ENCODE assay signal across 8 cellular contexts in the genomic region with DNA sequence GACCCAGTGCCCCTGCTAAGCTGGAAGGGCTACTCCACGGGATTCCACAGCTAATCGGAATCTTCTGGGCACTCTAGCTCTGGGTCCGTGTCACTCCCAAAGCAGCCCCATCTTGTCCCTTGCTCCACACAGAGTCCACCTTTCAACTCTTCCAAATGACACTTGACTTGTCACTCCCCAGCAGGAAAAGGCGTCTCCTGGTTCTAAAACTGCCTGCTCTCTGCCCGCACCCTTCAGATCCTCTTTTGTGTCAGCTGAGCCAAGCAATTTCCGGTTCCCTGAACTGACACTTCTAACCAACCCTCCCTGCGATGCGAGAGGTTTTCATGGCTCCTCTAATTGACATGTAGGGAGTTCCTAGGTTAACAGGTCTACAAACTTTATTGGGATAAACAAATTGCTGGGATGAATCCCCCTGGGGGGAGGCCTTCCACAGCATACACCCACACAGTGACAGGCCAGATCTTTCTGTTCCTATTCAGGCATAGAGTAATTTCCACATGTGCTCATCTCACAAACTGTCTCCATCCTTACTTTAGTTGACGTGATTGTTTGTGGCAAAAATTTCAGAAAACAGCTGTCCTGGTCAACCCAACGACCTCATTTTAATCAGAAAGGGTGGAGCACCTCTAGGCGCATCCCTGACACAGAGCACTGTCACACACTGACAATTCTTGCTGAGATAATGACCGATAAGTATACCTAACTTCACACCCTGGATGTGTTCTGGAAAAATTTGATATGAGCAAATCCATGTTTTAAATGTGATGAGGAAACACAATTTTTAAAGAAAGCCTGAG.
DNase-seq lines count a peak whose midpoint lies in the region; ATAC-seq and TF ChIP-seq lines count a peak whose summit lies in the region.

No MANE protein-coding gene starts in this region.

- TF ChIP-seq CTCF in H9 (conservative IDR thresholded peaks at IDR 0.05) (no peak), nephron progenitor cell (IDR thresholded peaks at IDR 0.05) (no peak)

- H4K91ac ChIP-seq in H9 (ENCODE audit: insufficient read length, low read depth, low read length): no peak overlapping the region

- no peak overlapping the region for H2AK5ac ChIP-seq in H9 (ENCODE audit: insufficient read length, low read length)

- no peak overlapping the region for H2BK12ac ChIP-seq in H9 (ENCODE audit: insufficient read length, low read depth, low read length)

- H3K4me2 ChIP-seq in H9 (ENCODE audit: insufficient read depth, insufficient read length, low read length): no peak overlapping the region

- no peak overlapping the region for H3K56ac ChIP-seq in H9 (ENCODE audit: insufficient read length, low read depth, low read length)

- no peak overlapping the region for H2BK15ac ChIP-seq in H9 (ENCODE audit: low read depth, low read length)

- H3T11ph ChIP-seq in H9 (ENCODE audit: low read length): no peak overlapping the region

- H3K9me3 Mint-ChIP-seq in H9 (no peaks in the 10 kb centered on the region), nephron progenitor cell (no peaks in the 10 kb centered on the region)

- H4K5ac ChIP-seq in H9 (ENCODE audit: insufficient read length, low read depth, low read length): no peak overlapping the region

- no peaks in the 10 kb centered on the region for H3K27me3 Mint-ChIP-seq in H9 (ENCODE audit: low read depth)
- H3K27me3 Mint-ChIP-seq in nephron progenitor cell (ENCODE audit: low read depth, poor library complexity): no peaks in the 10 kb centered on the region

- H4K8ac ChIP-seq in H9 (replicated peaks; ENCODE audit: insufficient read length, low read depth, low read length): no peak overlapping the region

- no peak overlapping the region for H3K23ac ChIP-seq in H9 (ENCODE audit: insufficient read length, low read depth, low read length)

- no peak overlapping the region for H2BK5ac ChIP-seq in H9 (ENCODE audit: insufficient read length, low read length)

- H3K4ac ChIP-seq in H9 (ENCODE audit: low read depth, low read length): no peak overlapping the region

- H3K27ac ChIP-seq in H9 (ENCODE audit: insufficient read length, low read depth, low read length): no peak overlapping the region

- H3K18ac ChIP-seq in H9 (ENCODE audit: insufficient read length, low read depth, low read length): no peak overlapping the region

- H2AFZ ChIP-seq in H9 (ENCODE audit: low read length): no peak overlapping the region

- no peak overlapping the region for H3K14ac ChIP-seq in H9 (ENCODE audit: insufficient read depth, low read length)

- H2BK20ac ChIP-seq in H9 (ENCODE audit: low read depth, low read length, poor library complexity, severe bottlenecking): no peak overlapping the region

- peaks cover 4% of the 10 kb centered on the region; the same call in 1 of the 2 replicates for H3K4me1 ChIP-seq in H9 (ENCODE audit: insufficient read depth, low read length)

- H3K36me3 Mint-ChIP-seq in H9 (ENCODE audit: insufficient read depth in 1 of 3, low read depth in 3 of 3): peaks cover 0 to 1% (median 0%) of the 10 kb centered on the region in 3 experiments; a peak in 2 of 7 replicates
- peaks cover 27% of the 10 kb centered on the region for H3K36me3 Mint-ChIP-seq in nephron progenitor cell (ENCODE audit: low read depth)

- H3K27me3 ChIP-seq in H9 (ENCODE audit: insufficient read depth, low read length): no peaks in the 10 kb centered on the region

- peaks cover 11% of the 10 kb centered on the region for H3K79me1 ChIP-seq in H9 (ENCODE audit: insufficient read depth, low read depth, low read length, poor library complexity, severe bottlenecking)

- no peak for DNase-seq in H9
- DNase-seq in dermis blood vessel endothelial cell: peak; percentile 44
- no peak for DNase-seq in nephron progenitor cell
- no peak for DNase-seq in hepatic stellate cell (ENCODE audit: low spot score)
- no peak for DNase-seq in NAMALWA (ENCODE audit: low spot score)
- no peak for DNase-seq in epidermal melanocyte (ENCODE audit: insufficient read length, low spot score)

- no peak for ATAC-seq in SK-N-SH treated with all-trans-retinoic acid at 6 μM for 48 hours
- no peak for ATAC-seq in HG03378 (IDR thresholded peaks at IDR 0.05; ENCODE audit: unreplicated experiment)

- no peak overlapping the region for H2BK120ac ChIP-seq in H9 (ENCODE audit: low read depth, low read length, poor library complexity, severe bottlenecking)

- H3K9me3 ChIP-seq in H9 (ENCODE audit: control insufficient read depth, low read depth, low read length): no peaks in the 10 kb centered on the region

- peaks cover 9% of the 10 kb centered on the region; the same call in 1 of the 2 replicates for H3K79me2 ChIP-seq in H9 (ENCODE audit: insufficient read depth, low read length)

- H3K4me1 Mint-ChIP-seq in H9: peaks cover 51 to 55% of the 10 kb centered on the region in 2 experiments
- peaks cover 58% of the 10 kb centered on the region for H3K4me1 Mint-ChIP-seq in nephron progenitor cell

- no peaks in the 10 kb centered on the region for H3K23me2 ChIP-seq in H9 (ENCODE audit: insufficient read length, low read depth, low read length, poor library complexity, severe bottlenecking)

- peak overlapping the region in 2 of 3 experiments; percentile 13 to 19; a peak in 2 of 7 replicates for H3K27ac Mint-ChIP-seq in H9
- peak overlapping the region; percentile 64 for H3K27ac Mint-ChIP-seq in nephron progenitor cell

- no peaks in the 10 kb centered on the region for H4K20me1 ChIP-seq in H9 (ENCODE audit: control insufficient read depth, insufficient read depth, insufficient read length)

- H3K9ac ChIP-seq in H9 (ENCODE audit: extremely low read depth, insufficient read length, low read length): no peak overlapping the region

- H3K4me3 Mint-ChIP-seq in H9 (no peak overlapping the region), nephron progenitor cell (peak overlapping the region; percentile 32)

- WGBS in H9 (ENCODE audit: extremely low coverage, insufficient read length, low lambda C conversion rate): no CpG with 5 or more reads among the region's 12 CpGs

TF ChIP-seq in SK-N-SH treated with all-trans-retinoic acid at 6 μM for 48 hours, 23 proteins besides CTCF, POLR2A, EP300 and RAD21:
- TF ChIP-seq RARB (CRISPR knock-in tag; IDR thresholded peaks at IDR 0.05): no peak
- TF ChIP-seq, protein P1, sequence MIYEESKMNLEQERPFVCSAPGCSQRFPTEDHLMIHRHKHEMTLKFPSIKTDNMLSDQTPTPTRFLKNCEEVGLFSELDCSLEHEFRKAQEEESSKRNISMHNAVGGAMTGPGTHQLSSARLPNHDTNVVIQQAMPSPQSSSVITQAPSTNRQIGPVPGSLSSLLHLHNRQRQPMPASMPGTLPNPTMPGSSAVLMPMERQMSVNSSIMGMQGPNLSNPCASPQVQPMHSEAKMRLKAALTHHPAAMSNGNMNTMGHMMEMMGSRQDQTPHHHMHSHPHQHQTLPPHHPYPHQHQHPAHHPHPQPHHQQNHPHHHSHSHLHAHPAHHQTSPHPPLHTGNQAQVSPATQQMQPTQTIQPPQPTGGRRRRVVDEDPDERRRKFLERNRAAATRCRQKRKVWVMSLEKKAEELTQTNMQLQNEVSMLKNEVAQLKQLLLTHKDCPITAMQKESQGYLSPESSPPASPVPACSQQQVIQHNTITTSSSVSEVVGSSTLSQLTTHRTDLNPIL (CRISPR knock-in tag; IDR thresholded peaks at IDR 0.05; ENCODE audit: low read depth): no peak
- 0 out of 2 replicates have a peak, but pooled peaks have one; percentile 11 for TF ChIP-seq ZFP3 (CRISPR knock-in tag; IDR thresholded peaks at IDR 0.05)
- no peak for TF ChIP-seq PPARA (CRISPR knock-in tag; IDR thresholded peaks at IDR 0.05; ENCODE audit: borderline replicate concordance)
- TF ChIP-seq ZNF8 (CRISPR knock-in tag; IDR thresholded peaks at IDR 0.05): no peak
